Comparison of ENCODE assay signal across 25 cellular contexts in genomic region chr2:188201639-188202038, GRCh38.
A peak's percentile ranks its signal among the peaks of the same experiment; 100 is the strongest.
DNase-seq lines count a peak whose midpoint lies in the region; FAIRE-seq and TF ChIP-seq lines count a peak whose summit lies in the region.
"Had no signal": no experiment of that assay in that cellular context is flagged by ENCODE, and none has a peak within 500 bp of the region (broad histone marks: within the 10 kb centered on the region; RNA-seq: fewer than 3 reads in every experiment).

No MANE protein-coding gene starts in this region.

- H2AK5ac ChIP-seq in mesendoderm (ENCODE audit: low read length), result no peak overlapping the region

- intact Hi-C loops in prostate gland (cut with DNase I), result no loop called here

- no peak overlapping the region for H4K5ac ChIP-seq in mesendoderm (ENCODE audit: low read length)

- H3K18ac ChIP-seq in mesendoderm (ENCODE audit: low read length), result no peak overlapping the region

- H3K27me3 ChIP-seq in mesendoderm (ENCODE audit: insufficient read depth, low read length, poor library complexity) (no peaks in the 10 kb centered on the region), prostate gland (replicated peaks; ENCODE audit: insufficient read depth) (no peaks in the 10 kb centered on the region)
- H3K27me3 ChIP-seq: BE2C; BLaER1 treated with 17β-estradiol and CSF1 and Interleukin-3, amounts not matched to agents 10 nM and 100 nM had no signal

- H2BK5ac ChIP-seq in mesendoderm (ENCODE audit: low read length), result no peak overlapping the region

- no peak overlapping the region for H3K4me2 ChIP-seq in mesendoderm (ENCODE audit: low read length)
- H3K4me2 ChIP-seq: A549; BLaER1 treated with 17β-estradiol and CSF1 and Interleukin-3, amounts not matched to agents 10 nM and 100 nM had no signal

- H3K4me1 ChIP-seq in mesendoderm (ENCODE audit: control insufficient read depth, low read depth, low read length) (no peaks in the 10 kb centered on the region), prostate gland (replicated peaks) (no peaks in the 10 kb centered on the region)
- H3K4me1 ChIP-seq: BE2C had no signal

- H3K9me3 ChIP-seq in prostate gland, result no peaks in the 10 kb centered on the region
- H3K9me3 ChIP-seq: A549; BE2C; BLaER1 treated with 17β-estradiol and CSF1 and Interleukin-3, amounts not matched to agents 10 nM and 100 nM; HAP-1 had no signal

- no peak overlapping the region for H3K23ac ChIP-seq in mesendoderm (ENCODE audit: low read length)

- H3K9ac ChIP-seq in mesendoderm (ENCODE audit: low read length), result no peak overlapping the region
- H3K9ac ChIP-seq: BLaER1 treated with 17β-estradiol and CSF1 and Interleukin-3, amounts not matched to agents 10 nM and 100 nM had no signal

- H2BK120ac ChIP-seq in mesendoderm (ENCODE audit: low read depth, low read length), result no peak overlapping the region

- no peaks in the 10 kb centered on the region for H3K79me2 ChIP-seq in mesendoderm (ENCODE audit: control insufficient read depth, insufficient read depth, low read length)

- no peak overlapping the region for H3K4ac ChIP-seq in mesendoderm (ENCODE audit: low read depth, low read length)

- no peak for TF ChIP-seq POLR2A in prostate gland (IDR thresholded peaks at IDR 0.05)

- H3K27ac ChIP-seq in mesendoderm (ENCODE audit: low read depth, low read length) (no peak overlapping the region), prostate gland (no peak overlapping the region)
- H3K27ac ChIP-seq: A549; BLaER1 treated with 17β-estradiol and CSF1 and Interleukin-3, amounts not matched to agents 10 nM and 100 nM had no signal

- H3K56ac ChIP-seq in mesendoderm (ENCODE audit: low read length), result no peak overlapping the region

- no peak for TF ChIP-seq CTCF in prostate gland (IDR thresholded peaks at IDR 0.05)

- no peaks in the 10 kb centered on the region for H3K79me1 ChIP-seq in mesendoderm (ENCODE audit: low read length)

- no peak overlapping the region for H2BK15ac ChIP-seq in mesendoderm (replicated peaks; ENCODE audit: low read depth)

- DNase-seq in HTR-8/SVneo (ENCODE audit: insufficient read length, low spot score), result no peak
- DNase-seq in SK-N-DZ (ENCODE audit: low spot score), result peak; percentile 89
- DNase-seq in mesendoderm, result peak; percentile 58
- no peak for DNase-seq in stimulated activated CD4-positive, alpha-beta T cell treated with anti-CD3 and anti-CD28 coated beads, Interleukin-1b, Interleukin-23, amount 100 ng/mL, for 48 hours
- no peak for DNase-seq in prostate gland (ENCODE audit: low spot score)
- no peak for DNase-seq in NOMO-1 treated with dmso at 0.1 percent for 144 hours (lab: John Stamatoyannopoulos, UW; ENCODE audit: unreplicated experiment)
- DNase-seq: 8988T; ACHN; AML-193; BE2C; CD4-positive, alpha-beta T cell; CD8-positive, alpha-beta memory T cell; DMS 273 treated with DMSO at 0.1 percent for 48 hours; DMS79; EL; GF-D8; GOT3; HFFc6 had no signal

- no peak overlapping the region for H3K4me3 ChIP-seq in mesendoderm (ENCODE audit: low read length)
- no peak overlapping the region for H3K4me3 ChIP-seq in prostate gland
- H3K4me3 ChIP-seq: A549; BLaER1 treated with 17β-estradiol and CSF1 and Interleukin-3, amounts not matched to agents 10 nM and 100 nM; HAP-1 had no signal

- FAIRE-seq in HTR-8/SVneo (lab: Jason Lieb, UNC), result peak; percentile 48
- FAIRE-seq in TTC549 (lab: Jason Lieb, UNC), result peak; percentile 15
- FAIRE-seq: A549, D721Med, GM12891, H54 had no signal

- no peaks in the 10 kb centered on the region for H3K36me3 ChIP-seq in mesendoderm (ENCODE audit: control insufficient read depth, insufficient read depth, low read length)
- no peaks in the 10 kb centered on the region for H3K36me3 ChIP-seq in prostate gland
- H3K36me3 ChIP-seq: BE2C; BLaER1 treated with 17β-estradiol and CSF1 and Interleukin-3, amounts not matched to agents 10 nM and 100 nM; HAP-1 had no signal

- no CpG with 5 or more reads among the region's 2 CpGs for WGBS in mesendoderm (ENCODE audit: extremely low coverage, insufficient coverage, low lambda C conversion rate)
- WGBS in prostate gland, result 88% methylated on average over 2 of the region's 2 CpGs

- H4K8ac ChIP-seq in mesendoderm (ENCODE audit: low read depth, low read length), result no peak overlapping the region

Comparison
In these comparisons a context has a peak if more than half of its experiments do, and no peak if none do; other contexts are left out.
1. DNase-seq: peak in SK-N-DZ (single experiment) and mesendoderm (single experiment); none in HTR-8/SVneo (single experiment), stimulated activated CD4-positive, alpha-beta T cell treated with anti-CD3 and anti-CD28 coated beads, Interleukin-1b, Interleukin-23, amount 100 ng/mL, for 48 hours (single experiment), prostate gland (single experiment) and NOMO-1 treated with dmso at 0.1 percent for 144 hours (single experiment).